16 cellular contexts compared by ENCODE assay signal in the genomic region with DNA sequence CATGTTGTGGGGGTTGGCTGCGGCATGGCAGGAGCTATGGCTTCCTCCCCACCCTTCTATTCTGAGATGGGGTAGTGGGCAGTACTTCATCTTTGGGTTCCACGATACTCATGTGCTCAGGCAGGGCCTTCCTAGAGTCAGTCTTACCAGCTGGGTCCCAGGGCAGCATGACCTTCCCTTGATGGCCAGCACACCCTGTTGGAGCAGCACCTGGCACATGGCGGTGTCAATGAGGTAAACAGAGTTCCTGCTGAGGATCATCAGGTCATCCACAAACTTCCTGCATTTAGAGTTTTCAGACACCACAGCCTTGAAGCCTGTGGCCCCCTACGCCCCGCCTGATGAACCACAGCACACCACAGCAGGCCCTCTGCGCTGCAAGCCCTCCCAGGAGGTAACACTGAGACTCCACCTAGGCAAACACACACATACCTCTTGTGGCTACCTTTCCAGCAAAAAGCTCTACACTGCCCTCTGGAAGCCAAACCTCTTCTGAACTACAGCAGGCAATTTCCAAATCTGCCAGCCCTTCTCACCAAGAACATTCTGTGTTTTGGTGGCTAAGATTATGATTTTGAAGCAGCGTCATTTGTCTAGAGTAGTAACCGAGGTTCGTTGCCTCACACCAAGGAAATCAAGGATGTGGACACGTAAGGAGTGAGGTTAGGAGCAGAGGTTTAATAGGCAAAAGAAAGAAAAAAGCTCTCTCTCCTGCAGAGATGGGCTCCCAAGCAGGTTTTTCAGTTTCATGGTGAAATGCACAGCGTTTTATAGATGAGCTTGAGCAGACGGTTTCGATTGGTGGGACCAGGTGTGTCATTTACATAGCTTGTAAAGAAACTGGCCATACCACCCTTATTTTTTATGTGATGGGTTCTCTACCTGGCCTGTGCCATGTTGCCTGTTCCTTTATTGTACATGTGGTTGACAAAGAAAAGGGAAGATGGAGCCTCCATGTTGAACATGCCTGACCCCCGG. TPM values are rescaled to one million over a fixed set of nuclear protein-coding genes. Genes with fewer than 3 reads are reported as not detected.
DNase-seq lines count a peak whose midpoint lies in the region; ATAC-seq and TF ChIP-seq lines count a peak whose summit lies in the region.
"Had no signal": no experiment of that assay in that cellular context is flagged by ENCODE, and none has a peak within 500 bp of the region (broad histone marks: within the 10 kb centered on the region; RNA-seq: fewer than 3 reads in every experiment).

No MANE protein-coding gene starts in this region.

- peak; percentile 80 for ATAC-seq in WTC11
- peak; percentile 62 for ATAC-seq in left colon
- ATAC-seq in HG03378 (IDR thresholded peaks at IDR 0.05; ENCODE audit: unreplicated experiment) = no peak

- no peak overlapping the region for H3K27ac Mint-ChIP-seq in Caco-2 (ENCODE audit: unreplicated experiment)
- no peak overlapping the region for H3K27ac Mint-ChIP-seq in WTC11

- BruUV-seq in Caco-2 (replicated peaks; lab: Mats Ljungman, UMichigan) = no TSS peak

- DNase-seq in Caco-2 (peak in 1 of 2 experiments; percentile 30), NCI-H146 (lab: John Stamatoyannopoulos, UW) (peak; percentile 85), WTC11 (ENCODE audit: low spot score) (no peak), left colon (no peak), HK-2 (ENCODE audit: unreplicated experiment) (no peak), NCI-H1417 (lab: John Stamatoyannopoulos, UW) (no peak), NCI-H1092 (lab: John Stamatoyannopoulos, UW) (no peak)
- DNase-seq: activated effector memory CD4-positive, alpha-beta T cell treated with anti-CD3 and anti-CD28 coated beads, Interleukin-2, amount 50 U/mL, for 16 hours; MG63; NCI-H2171; ovary; stimulated activated CD4-positive, alpha-beta T cell treated with anti-CD3 and anti-CD28 coated beads, Interleukin-12 subunit alpha, Interleukin-12 subunit beta, amount 100 ng/mL, for 4 hours had no signal

- H3K9me3 ChIP-seq in Caco-2 = no peaks in the 10 kb centered on the region
- H3K9me3 ChIP-seq: MG63, ovary had no signal

- intact Hi-C loops in Caco-2 (cut with micrococcal nuclease; ENCODE audit: unreplicated experiment) = loop anchor here (5.0 kb wide), 1 partner anchor 50 kb away; no protein-coding TSS in a partner anchor
- intact Hi-C loops in left colon (cut with DNase I, micrococcal nuclease) = no loop called here

- CTCF ChIA-PET in Caco-2 (lab: Charles Lee) = interaction anchor here (0.7 to 1.4 kb wide), 4 partner anchors 49 to 70 kb away, joined by 3 to 6 read pairs (median 4); no protein-coding TSS in a partner anchor
- CTCF ChIA-PET in WTC11 (lab: Charles Lee) = interaction anchor here (0.6 to 3.1 kb wide), 8 partner anchors 10 to 69 kb away, joined by 3 to 15 read pairs (median 5); no protein-coding TSS in a partner anchor

- H3K9me3 Mint-ChIP-seq in Caco-2 (ENCODE audit: unreplicated experiment) (no peaks in the 10 kb centered on the region), WTC11 (no peaks in the 10 kb centered on the region)

- H3K4me3 Mint-ChIP-seq in Caco-2 (ENCODE audit: unreplicated experiment) = no peak overlapping the region
- no peak overlapping the region for H3K4me3 Mint-ChIP-seq in WTC11

- H3K4me1 Mint-ChIP-seq in Caco-2 (ENCODE audit: low read depth, unreplicated experiment) (peaks cover 7% of the 10 kb centered on the region), WTC11 (peaks cover 13% of the 10 kb centered on the region)

- H3K4me3 ChIP-seq in Caco-2 (ENCODE audit: low read depth, low read length) = no peak overlapping the region
- H3K4me3 ChIP-seq: MG63, ovary had no signal

- no peaks in the 10 kb centered on the region for H3K4me1 ChIP-seq in Caco-2

- H3K27me3 Mint-ChIP-seq in Caco-2 (ENCODE audit: insufficient read depth, unreplicated experiment) (no peaks in the 10 kb centered on the region), WTC11 (ENCODE audit: low read depth) (no peaks in the 10 kb centered on the region)

- POLR2A ChIA-PET in Caco-2 (lab: Charles Lee) (no interaction called here), WTC11 (lab: Charles Lee) (interaction anchor here (1.3 kb wide), 1 partner anchor 9 kb away, joined by 3 read pairs; no protein-coding TSS in a partner anchor)

- no peaks in the 10 kb centered on the region for H3K27me3 ChIP-seq in Caco-2 (replicated peaks; ENCODE audit: control insufficient read depth, insufficient read depth, low read length)
- H3K27me3 ChIP-seq: MG63, ovary had no signal

- no peaks in the 10 kb centered on the region for H3K36me3 ChIP-seq in Caco-2 (ENCODE audit: control insufficient read depth, insufficient read depth, low read length)
- H3K36me3 ChIP-seq: MG63, ovary had no signal

- H3K36me3 Mint-ChIP-seq in Caco-2 (ENCODE audit: insufficient read depth, unreplicated experiment) (no peaks in the 10 kb centered on the region), WTC11 (no peaks in the 10 kb centered on the region)

- TF ChIP-seq CTCF in Caco-2 (IDR thresholded peaks at IDR 0.05; ENCODE audit: insufficient read depth in 1 of 2, low read depth in 1 of 2, low read length in 1 of 2, severe bottlenecking in 1 of 2, unreplicated experiment in 1 of 2) = peak; percentile 20 to 27
- TF ChIP-seq CTCF in WTC11 (IDR thresholded peaks at IDR 0.05) = no peak

TF ChIP-seq in WTC11, 78 proteins besides CTCF, POLR2A, EP300 and RAD21:
- TF ChIP-seq ZNF423 (CRISPR knock-in tag; IDR thresholded peaks at IDR 0.05) = 0 out of 2 replicates have a peak, but pooled peaks have one; percentile 7
- no peak for TF ChIP-seq ESRRA (CRISPR knock-in tag; IDR thresholded peaks at IDR 0.05; ENCODE audit: borderline replicate concordance)
TF ChIP-seq in WTC11: peak in this region for 1.

RNA-seq across cellular contexts. Expression of gene TMEM174, which starts 20.3 kb away (rescaled TPM):
- not detected in 2 replicates for total RNA-seq in Caco-2 (2022)
- not detected in 3 replicates for total RNA-seq in WTC11 (2021)
- not detected for total RNA-seq in left colon
- total RNA-seq: activated CD8-positive, alpha-beta memory T cell treated with anti-CD3 and anti-CD28 coated beads for 36 hours; dermis microvascular lymphatic vessel endothelial cell; ovary; subcutaneous adipose tissue had no signal

RNA-seq across cellular contexts. Expression of gene TMEM171, which starts 32.3 kb away (rescaled TPM):
- 0.86 and 1.2 TPM in 2 replicates for total RNA-seq in Caco-2 (2022)
- 0.96 to 1.8 TPM (median 1.7 TPM) in 3 replicates for total RNA-seq in WTC11 (2021)
- total RNA-seq in left colon = 100 to 1,000 TPM in 1 of 2 donors, 10 to 100 TPM in 1; 77.4 to 104 TPM
- total RNA-seq: activated CD8-positive, alpha-beta memory T cell treated with anti-CD3 and anti-CD28 coated beads for 36 hours; ovary; subcutaneous adipose tissue had no signal

Comparison
In these comparisons a context has a peak if more than half of its experiments do, and no peak if none do; other contexts are left out.
1. RNA of gene TMEM171, which starts 32.3 kb away (total RNA-seq): 77.4 to 104 TPM in left colon; 0.96 to 1.8 TPM in WTC11 and 0.86 to 1.2 TPM in Caco-2; every median in the first group is over 10 times any median in the second.